In genomic region chr2:47784349-47784851, GRCh38 we compare ENCODE assay signal across 8 cellular contexts.
DNase-seq lines count a peak whose midpoint lies in the region; ATAC-seq, FAIRE-seq and TF ChIP-seq lines count a peak whose summit lies in the region.

No MANE protein-coding gene starts in this region.

- CTCF ChIA-PET in RWPE1 (lab: Yijun Ruan, JAX): no interaction called here

- TF ChIP-seq CTCF in RWPE1 (conservative IDR thresholded peaks at IDR 0.05; ENCODE audit: low read depth) (no peak), parathyroid adenoma (IDR thresholded peaks at IDR 0.05) (no peak)

- peaks cover 29% of the 10 kb centered on the region for H3K79me2 ChIP-seq in parathyroid adenoma

- H3K27ac ChIP-seq in RWPE1 (peak overlapping the region; percentile 96), parathyroid adenoma (no peak overlapping the region)

- H3K27me3 ChIP-seq in parathyroid adenoma (ENCODE audit: control insufficient read depth, insufficient read depth, low read length): no peaks in the 10 kb centered on the region

- H2AFZ ChIP-seq in parathyroid adenoma: peak overlapping the region; percentile 54

- ATAC-seq in HG02884 (IDR thresholded peaks at IDR 0.05; ENCODE audit: unreplicated experiment): no peak

- DNase-seq in DMS79 (lab: John Stamatoyannopoulos, UW) (peak; percentile 40), RWPE1 (ENCODE audit: low spot score) (no peak), fibroblast of gingiva (ENCODE audit: low read depth) (peak; percentile 17), EL (no peak), H54 (ENCODE audit: insufficient read length, low spot score) (no peak), posterior cingulate gyrus (no peak)

- POLR2A ChIA-PET in RWPE1 (lab: Yijun Ruan, JAX; ENCODE audit: low non-redundant PET): no interaction called here

- intact Hi-C loops in posterior cingulate gyrus (cut with DNase I): loop anchor here (5.0 to 10.0 kb wide), 2 partner anchors 323 to 630 kb away; no protein-coding TSS in a partner anchor

- peak overlapping the region; percentile 84 for H3K4me3 ChIP-seq in parathyroid adenoma (ENCODE audit: low read depth, low read length)

- no peak overlapping the region for H3K9ac ChIP-seq in parathyroid adenoma

- no peaks in the 10 kb centered on the region for H3K9me3 ChIP-seq in parathyroid adenoma (ENCODE audit: control insufficient read depth, low read length)

- FAIRE-seq in H54 (lab: Jason Lieb, UNC): no peak

- H3K36me3 ChIP-seq in parathyroid adenoma (ENCODE audit: control insufficient read depth, insufficient read depth, low read length): no peaks in the 10 kb centered on the region

- H3K4me2 ChIP-seq in parathyroid adenoma (ENCODE audit: low read length): peak overlapping the region; percentile 61

- peaks cover 6% of the 10 kb centered on the region for H3K4me1 ChIP-seq in parathyroid adenoma

- TF ChIP-seq POLR2A in H54 (IDR thresholded peaks at IDR 0.05; ENCODE audit: low read depth, low read length): no peak

Comparison
In these comparisons a context has a peak if more than half of its experiments do, and no peak if none do; other contexts are left out.
1. DNase-seq: peak in DMS79 (single experiment) and fibroblast of gingiva (single experiment); none in RWPE1 (single experiment), EL (single experiment), H54 (single experiment) and posterior cingulate gyrus (0 of 10).